In the genomic region with DNA sequence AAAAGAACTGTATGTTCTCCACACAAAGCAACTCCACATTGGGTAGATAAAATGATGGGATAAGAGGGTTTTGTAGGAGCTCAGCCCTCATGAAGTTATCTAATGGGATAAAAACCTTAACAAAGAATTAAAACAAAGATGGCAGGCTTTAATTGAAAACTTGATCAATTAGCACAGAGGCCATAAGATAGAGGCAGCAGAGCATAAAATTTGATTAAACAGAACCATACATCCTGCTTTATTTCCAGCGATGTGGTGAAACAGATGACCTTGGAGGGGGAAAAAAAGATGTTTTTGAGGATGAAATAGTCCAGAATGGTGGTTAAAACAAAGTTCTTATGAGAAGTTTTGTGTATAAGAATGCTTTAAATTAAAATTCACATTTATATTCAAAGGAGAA, we compare ENCODE assay signal across 23 cellular contexts.
"Had no signal": no experiment of that assay in that cellular context is flagged by ENCODE, and none has a peak within 500 bp of the region (broad histone marks: within the 10 kb centered on the region; RNA-seq: fewer than 3 reads in every experiment).

No MANE protein-coding gene starts in this region.

- ATAC-seq: activated CD4-positive, alpha-beta T cell treated with anti-CD3 and anti-CD28 coated beads for 36 hours; activated CD8-positive, alpha-beta memory T cell treated with anti-CD3 and anti-CD28 coated beads, Interleukin-2, amount 10 ng/mL, durations not matched to agents 7 days and 5 days; activated CD8-positive, alpha-beta T cell treated with anti-CD3 and anti-CD28 coated beads, Interleukin-2, amount 10 ng/mL, durations not matched to agents 7 days and 5 days; activated naive CD4-positive, alpha-beta T cell treated with anti-CD3 and anti-CD28 coated beads, Interleukin-2, amount 50 U/mL, for 72 hours; heart left ventricle had no signal

- H3K9me3 ChIP-seq: ascending aorta, breast epithelium, esophagus squamous epithelium, heart left ventricle had no signal

- H3K4me3 ChIP-seq: ascending aorta, breast epithelium, cardiac muscle cell, coronary artery, dorsolateral prefrontal cortex, esophagus squamous epithelium, heart left ventricle had no signal

- H3K27ac ChIP-seq: ascending aorta, breast epithelium, cardiac muscle cell, coronary artery, dorsolateral prefrontal cortex, esophagus squamous epithelium, heart left ventricle had no signal

- DNase-seq: activated CD4-positive, alpha-beta memory T cell treated with anti-CD3 and anti-CD28 coated beads for 36 hours; activated CD4-positive, alpha-beta T cell treated with anti-CD3 and anti-CD28 coated beads for 36 hours; activated CD4-positive, alpha-beta T cell treated with anti-CD3 and anti-CD28 coated beads, Interleukin-2, amount 10 ng/mL, durations not matched to agents 24 days and 14 days; activated CD4-positive, CD25-positive, alpha-beta regulatory T cell; activated CD4-positive, CD25-positive, alpha-beta regulatory T cell treated with anti-CD3 and anti-CD28 coated beads, Interleukin-2, amount 50 U/mL, for 72 hours; activated CD8-positive, alpha-beta memory T cell treated with anti-CD3 and anti-CD28 coated beads, Interleukin-2, amount 10 ng/mL, durations not matched to agents 7 days and 5 days; activated CD8-positive, alpha-beta memory T cell treated with anti-CD3 and anti-CD28 coated beads, Interleukin-2, amount 50 U/mL, for 4 hours; activated CD8-positive, alpha-beta T cell treated with anti-CD3 and anti-CD28 coated beads, Interleukin-2, amount 10 ng/mL, durations not matched to agents 7 days and 5 days; activated effector memory CD4-positive, alpha-beta T cell treated with anti-CD3 and anti-CD28 coated beads, Interleukin-2, amount 50 U/mL, for 16 hours; activated naive CD4-positive, alpha-beta T cell treated with anti-CD3 and anti-CD28 coated beads for 36 hours; activated naive CD8-positive, alpha-beta T cell treated with anti-CD3 and anti-CD28 coated beads, Interleukin-2, amount 10 ng/mL, durations not matched to agents 7 days and 5 days; activated T-cell treated with anti-CD3 and anti-CD28 coated beads, Interleukin-2, amount 50 U/mL, for 1 hour; activated T-cell treated with anti-CD3 and anti-CD28 coated beads, Interleukin-2, amount 50 U/mL, for 48 hours; dorsolateral prefrontal cortex; effector memory CD4-positive, alpha-beta T cell; esophagus squamous epithelium; heart left ventricle; T-helper 2 cell had no signal

- H3K36me3 ChIP-seq: ascending aorta, breast epithelium, cardiac muscle cell, esophagus squamous epithelium, heart left ventricle had no signal

- H3K27me3 ChIP-seq: ascending aorta, breast epithelium, cardiac muscle cell, dorsolateral prefrontal cortex, esophagus squamous epithelium, heart left ventricle had no signal

- H3K4me1 ChIP-seq: ascending aorta, breast epithelium, esophagus squamous epithelium, heart left ventricle had no signal
